In genomic region chr2:169827272-169828140, GRCh38 we compare ENCODE assay signal across 1 cellular context.
TF ChIP-seq lines count a peak whose summit lies in the region.

UBR3 (plus strand) TSS chr2:169827454; CDS start chr2:169827508, 54 bp downstream.

TF ChIP-seq in HepG2, 621 proteins besides CTCF, POLR2A, EP300 and RAD21 (continued from another document and continues in another):
- no peak for TF ChIP-seq TEF (CRISPR knock-in tag; IDR thresholded peaks at IDR 0.05)
- TF ChIP-seq ZNF549 (CRISPR knock-in tag; IDR thresholded peaks at IDR 0.05) = no peak
- peak; percentile 70 for TF ChIP-seq CBFB (CRISPR knock-in tag; IDR thresholded peaks at IDR 0.05)
- TF ChIP-seq MTF2 (CRISPR knock-in tag; IDR thresholded peaks at IDR 0.05; ENCODE audit: borderline replicate concordance) = no peak
- TF ChIP-seq SP4 (CRISPR knock-in tag; IDR thresholded peaks at IDR 0.05) = peak; percentile 59; the same call in 1 of the 2 replicates
- TF ChIP-seq ZFYVE20 (CRISPR knock-in tag; IDR thresholded peaks at IDR 0.05; ENCODE audit: borderline replicate concordance, low read depth) = 0 out of 2 replicates have a peak, but pooled peaks have one; percentile 54
- no peak for TF ChIP-seq ZNF775 (CRISPR knock-in tag; IDR thresholded peaks at IDR 0.05; ENCODE audit: borderline replicate concordance)
- TF ChIP-seq ATF6 (CRISPR knock-in tag; conservative IDR thresholded peaks at IDR 0.05) = no peak
- 0 out of 2 replicates have a peak, but pooled peaks have one; percentile 17 for TF ChIP-seq ZNF335 (CRISPR knock-in tag; IDR thresholded peaks at IDR 0.05)
- no peak for TF ChIP-seq MAFF (IDR thresholded peaks at IDR 0.05; ENCODE audit: low read depth, low read length)
- TF ChIP-seq SMC3 (IDR thresholded peaks at IDR 0.05; ENCODE audit: low read length) = no peak
- peak; percentile 18; the same call in 1 of the 2 replicates for TF ChIP-seq ZNF547 (CRISPR knock-in tag; IDR thresholded peaks at IDR 0.05)
- TF ChIP-seq ATRX (CRISPR knock-in tag; IDR thresholded peaks at IDR 0.05; ENCODE audit: borderline replicate concordance) = no peak
- no peak for TF ChIP-seq TFAP4 (IDR thresholded peaks at IDR 0.05; ENCODE audit: borderline replicate concordance, low read depth)
- no peak for TF ChIP-seq ZNF382 (CRISPR knock-in tag; IDR thresholded peaks at IDR 0.05; ENCODE audit: borderline replicate concordance)
- TF ChIP-seq JUNB (CRISPR knock-in tag; IDR thresholded peaks at IDR 0.05; ENCODE audit: borderline replicate concordance) = no peak
- no peak for TF ChIP-seq MBNL3 (CRISPR knock-in tag; conservative IDR thresholded peaks at IDR 0.05)
- TF ChIP-seq ZBTB4 (CRISPR knock-in tag; IDR thresholded peaks at IDR 0.05; ENCODE audit: borderline replicate concordance) = no peak
- TF ChIP-seq ZNF24 (IDR thresholded peaks at IDR 0.05) = no peak
- TF ChIP-seq RORA (CRISPR knock-in tag; IDR thresholded peaks at IDR 0.05) = no peak
- no peak for TF ChIP-seq NCOR1 (IDR thresholded peaks at IDR 0.05; ENCODE audit: borderline replicate concordance, low read length)
- no peak for TF ChIP-seq ZNF407 (CRISPR knock-in tag; IDR thresholded peaks at IDR 0.05; ENCODE audit: not compliant biosample characterization)
- peak; percentile 14 for TF ChIP-seq ZEB1 (IDR thresholded peaks at IDR 0.05; ENCODE audit: insufficient replicate concordance, low read depth)
- peak; percentile 81 for TF ChIP-seq ZNF746 (CRISPR knock-in tag; IDR thresholded peaks at IDR 0.05)
- no peak for TF ChIP-seq ARNT (IDR thresholded peaks at IDR 0.05)
- TF ChIP-seq KLF13 (CRISPR knock-in tag; IDR thresholded peaks at IDR 0.05) = 0 out of 2 replicates have a peak, but pooled peaks have one; percentile 32
- TF ChIP-seq RXRA (CRISPR knock-in tag; IDR thresholded peaks at IDR 0.05) = no peak
- TF ChIP-seq ZNF431 (CRISPR knock-in tag; IDR thresholded peaks at IDR 0.05; ENCODE audit: borderline replicate concordance, low read depth) = no peak
- no peak for TF ChIP-seq ZNF543 (CRISPR knock-in tag; IDR thresholded peaks at IDR 0.05)
- no peak for TF ChIP-seq NCOA5 (CRISPR knock-in tag; IDR thresholded peaks at IDR 0.05)
- no peak for TF ChIP-seq SCMH1 (CRISPR knock-in tag; IDR thresholded peaks at IDR 0.05; ENCODE audit: borderline replicate concordance)
- no peak for TF ChIP-seq GTF2F1 (IDR thresholded peaks at IDR 0.05; ENCODE audit: low read length)
- peak; percentile 76 for TF ChIP-seq KDM3A (CRISPR knock-in tag; IDR thresholded peaks at IDR 0.05; ENCODE audit: low read depth)
- no peak; the same call in 1 of the 2 replicates for TF ChIP-seq BCL3 (CRISPR knock-in tag; IDR thresholded peaks at IDR 0.05)
- no peak for TF ChIP-seq ZNF609 (CRISPR knock-in tag; IDR thresholded peaks at IDR 0.05; ENCODE audit: borderline replicate concordance)
- TF ChIP-seq SMARCE1 (IDR thresholded peaks at IDR 0.05; ENCODE audit: borderline replicate concordance) = 0 out of 2 replicates have a peak, but pooled peaks have one; percentile 22
- TF ChIP-seq NONO (IDR thresholded peaks at IDR 0.05) = no peak
- peak; percentile 62; the same call in 1 of the 2 replicates for TF ChIP-seq NONO (CRISPR knock-in tag; conservative IDR thresholded peaks at IDR 0.05)
- TF ChIP-seq PBX3 (CRISPR knock-in tag; IDR thresholded peaks at IDR 0.05; ENCODE audit: borderline replicate concordance) = no peak
- no peak for TF ChIP-seq FOXO1 (CRISPR knock-in tag; IDR thresholded peaks at IDR 0.05)
